Comparison of ENCODE assay signal across 8 cellular contexts in genomic region chr19:2476451-2477140, GRCh38. TPM values are rescaled to one million over a fixed set of nuclear protein-coding genes. Genes with fewer than 3 reads are reported as not detected.
DNase-seq lines count a peak whose midpoint lies in the region; ATAC-seq and TF ChIP-seq lines count a peak whose summit lies in the region.

No MANE protein-coding gene starts in this region.

- no peaks in the 10 kb centered on the region for H3K9me3 ChIP-seq in iPS DF 6.9 (ENCODE audit: control insufficient read depth, insufficient read depth, low read length)
- H3K9me3 ChIP-seq in smooth muscle cell (replicated peaks; ENCODE audit: low read depth) = no peaks in the 10 kb centered on the region

- peaks cover 5% of the 10 kb centered on the region; the same call in 1 of the 2 replicates for H3K4me1 ChIP-seq in iPS DF 6.9 (ENCODE audit: control insufficient read depth, insufficient read depth, low read length)
- peaks cover 5% of the 10 kb centered on the region for H3K4me1 ChIP-seq in smooth muscle cell (ENCODE audit: low read depth)

- H3K4me3 ChIP-seq in GM12864 (ENCODE audit: low read depth, low read length) (peak overlapping the region; percentile 90), iPS DF 6.9 (ENCODE audit: low read length) (peak overlapping the region; percentile 74), smooth muscle cell (peak overlapping the region; percentile 99)

- H3K9ac ChIP-seq in smooth muscle cell (ENCODE audit: low read depth) = peak overlapping the region; percentile 97

- H3K4me2 ChIP-seq in smooth muscle cell = peak overlapping the region; percentile 95

- peaks cover 26% of the 10 kb centered on the region for H3K79me2 ChIP-seq in smooth muscle cell (ENCODE audit: low read depth)

- H3K27me3 ChIP-seq in iPS DF 6.9 (ENCODE audit: control insufficient read depth, insufficient read depth, low read length) = no peaks in the 10 kb centered on the region
- H3K27me3 ChIP-seq in smooth muscle cell (ENCODE audit: low read depth) = no peaks in the 10 kb centered on the region

- peaks cover 30% of the 10 kb centered on the region for H4K20me1 ChIP-seq in smooth muscle cell (ENCODE audit: low read depth)

- H3F3A ChIP-seq in smooth muscle cell (ENCODE audit: low read depth) = peaks cover 27% of the 10 kb centered on the region

- H3K36me3 ChIP-seq in iPS DF 6.9 (ENCODE audit: control insufficient read depth, insufficient read depth, low read length) (no peaks in the 10 kb centered on the region), smooth muscle cell (ENCODE audit: low read depth) (no peaks in the 10 kb centered on the region)

- H2AFZ ChIP-seq in smooth muscle cell (ENCODE audit: low read depth) = no peak overlapping the region

- TF ChIP-seq CTCF in GM12864 (IDR thresholded peaks at IDR 0.05; ENCODE audit: low read depth, low read length, missing control alignments) = no peak
- TF ChIP-seq CTCF in smooth muscle cell (IDR thresholded peaks at IDR 0.05; ENCODE audit: borderline replicate concordance, insufficient read depth, poor library complexity, severe bottlenecking) = no peak

- peak overlapping the region; percentile 88 for H3K27ac ChIP-seq in angular gyrus (ENCODE audit: low read depth, low read length)
- no peak overlapping the region for H3K27ac ChIP-seq in iPS DF 6.9 (ENCODE audit: low read length)
- peak overlapping the region; percentile 96 for H3K27ac ChIP-seq in smooth muscle cell (ENCODE audit: low read depth)

- ATAC-seq in HG02938 (IDR thresholded peaks at IDR 0.05; ENCODE audit: unreplicated experiment) (peak; percentile 8), HG03520 (IDR thresholded peaks at IDR 0.05; ENCODE audit: unreplicated experiment) (no peak)

- no peak for DNase-seq in GM12864 (ENCODE audit: low read depth)
- DNase-seq in T follicular helper cell (ENCODE audit: low read depth) = peak; percentile 32
- DNase-seq in iPS DF 6.9 (ENCODE audit: low read depth, low spot score) = no peak
- peak; percentile 87 for DNase-seq in smooth muscle cell (lab: John Stamatoyannopoulos, UW; ENCODE audit: unreplicated experiment)
- no peak for DNase-seq in GDM1 (lab: John Stamatoyannopoulos, UW)

- WGBS in iPS DF 6.9 (ENCODE audit: insufficient coverage, insufficient read length) = no CpG with 5 or more reads among the region's 42 CpGs
- 2% methylated on average over 26 of the region's 42 CpGs for WGBS in smooth muscle cell (ENCODE audit: low lambda C conversion rate)

RNA-seq across cellular contexts. Expression of gene GADD45B, which starts 0.7 kb away (rescaled TPM):
- 252 and 326 TPM in 2 replicates for total RNA-seq in smooth muscle cell
- polyA plus RNA-seq in smooth muscle cell = 435 and 533 TPM in 2 replicates

RNA-seq across cellular contexts. Expression of gene LMNB2, which starts 19.8 kb away (rescaled TPM):
- total RNA-seq in smooth muscle cell = 21.7 and 25.5 TPM in 2 replicates
- 29.5 and 41.8 TPM in 2 replicates for polyA plus RNA-seq in smooth muscle cell

RNA-seq across cellular contexts. Expression of gene TIMM13, which starts 49.2 kb away (rescaled TPM):
- total RNA-seq in smooth muscle cell = 14.1 and 20.0 TPM in 2 replicates
- polyA plus RNA-seq in smooth muscle cell = 107 and 119 TPM in 2 replicates

Comparison
In these comparisons a context has a peak if more than half of its experiments do, and no peak if none do; other contexts are left out.
1. DNase-seq: peak in T follicular helper cell (single experiment) and smooth muscle cell (single experiment); none in GM12864 (single experiment), iPS DF 6.9 (single experiment) and GDM1 (single experiment).
2. Peak in every context shown above with its lines, with median percentiles within 50 percentile points of each other: H3K4me3 ChIP-seq.